2 cellular contexts compared by ENCODE assay signal in the genomic region with DNA sequence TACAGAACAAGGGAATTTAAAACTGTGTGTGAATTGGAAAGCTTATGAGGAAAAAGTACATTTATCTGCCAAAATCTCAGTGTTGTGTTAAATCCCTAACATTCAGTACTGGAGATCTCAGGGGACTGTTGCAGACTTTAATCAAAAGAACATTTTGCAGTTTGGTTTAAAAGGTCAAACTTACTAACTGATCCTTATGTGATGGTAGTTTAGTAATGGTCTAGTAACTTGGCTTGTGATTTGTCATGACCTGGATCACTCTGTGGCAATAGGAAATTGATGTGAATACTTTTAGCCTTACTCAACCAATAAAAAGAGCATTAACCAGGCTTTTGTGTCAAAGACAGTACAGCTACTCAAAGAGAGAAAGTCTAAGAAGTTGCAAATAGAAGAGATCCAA.
TF ChIP-seq lines count a peak whose summit lies in the region.

No MANE protein-coding gene starts in this region.

TF ChIP-seq in K562, 482 proteins besides CTCF, POLR2A, EP300 and RAD21 (continued from another document):
- TF ChIP-seq, protein P1, sequence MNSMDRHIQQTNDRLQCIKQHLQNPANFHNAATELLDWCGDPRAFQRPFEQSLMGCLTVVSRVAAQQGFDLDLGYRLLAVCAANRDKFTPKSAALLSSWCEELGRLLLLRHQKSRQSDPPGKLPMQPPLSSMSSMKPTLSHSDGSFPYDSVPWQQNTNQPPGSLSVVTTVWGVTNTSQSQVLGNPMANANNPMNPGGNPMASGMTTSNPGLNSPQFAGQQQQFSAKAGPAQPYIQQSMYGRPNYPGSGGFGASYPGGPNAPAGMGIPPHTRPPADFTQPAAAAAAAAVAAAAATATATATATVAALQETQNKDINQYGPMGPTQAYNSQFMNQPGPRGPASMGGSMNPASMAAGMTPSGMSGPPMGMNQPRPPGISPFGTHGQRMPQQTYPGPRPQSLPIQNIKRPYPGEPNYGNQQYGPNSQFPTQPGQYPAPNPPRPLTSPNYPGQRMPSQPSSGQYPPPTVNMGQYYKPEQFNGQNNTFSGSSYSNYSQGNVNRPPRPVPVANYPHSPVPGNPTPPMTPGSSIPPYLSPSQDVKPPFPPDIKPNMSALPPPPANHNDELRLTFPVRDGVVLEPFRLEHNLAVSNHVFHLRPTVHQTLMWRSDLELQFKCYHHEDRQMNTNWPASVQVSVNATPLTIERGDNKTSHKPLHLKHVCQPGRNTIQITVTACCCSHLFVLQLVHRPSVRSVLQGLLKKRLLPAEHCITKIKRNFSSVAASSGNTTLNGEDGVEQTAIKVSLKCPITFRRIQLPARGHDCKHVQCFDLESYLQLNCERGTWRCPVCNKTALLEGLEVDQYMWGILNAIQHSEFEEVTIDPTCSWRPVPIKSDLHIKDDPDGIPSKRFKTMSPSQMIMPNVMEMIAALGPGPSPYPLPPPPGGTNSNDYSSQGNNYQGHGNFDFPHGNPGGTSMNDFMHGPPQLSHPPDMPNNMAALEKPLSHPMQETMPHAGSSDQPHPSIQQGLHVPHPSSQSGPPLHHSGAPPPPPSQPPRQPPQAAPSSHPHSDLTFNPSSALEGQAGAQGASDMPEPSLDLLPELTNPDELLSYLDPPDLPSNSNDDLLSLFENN (IDR thresholded peaks at IDR 0.05; ENCODE audit: low read depth in 2 of 2, low read length in 2 of 2), result no peak
- TF ChIP-seq CAMTA2 (CRISPR knock-in tag; conservative IDR thresholded peaks at IDR 0.05) (no peak), ZNF584 (CRISPR knock-in tag; IDR thresholded peaks at IDR 0.05; ENCODE audit: low read depth) (no peak), ZNF408 (CRISPR knock-in tag; IDR thresholded peaks at IDR 0.05; ENCODE audit: low read depth) (no peak)
- TF ChIP-seq, protein P2, sequence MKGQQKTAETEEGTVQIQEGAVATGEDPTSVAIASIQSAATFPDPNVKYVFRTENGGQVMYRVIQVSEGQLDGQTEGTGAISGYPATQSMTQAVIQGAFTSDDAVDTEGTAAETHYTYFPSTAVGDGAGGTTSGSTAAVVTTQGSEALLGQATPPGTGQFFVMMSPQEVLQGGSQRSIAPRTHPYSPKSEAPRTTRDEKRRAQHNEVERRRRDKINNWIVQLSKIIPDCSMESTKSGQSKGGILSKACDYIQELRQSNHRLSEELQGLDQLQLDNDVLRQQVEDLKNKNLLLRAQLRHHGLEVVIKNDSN (CRISPR knock-in tag; IDR thresholded peaks at IDR 0.05), result no peak

TF ChIP-seq in GM23338, 12 proteins besides CTCF, POLR2A, EP300 and RAD21 (continued from another document):
- TF ChIP-seq, protein P3, sequence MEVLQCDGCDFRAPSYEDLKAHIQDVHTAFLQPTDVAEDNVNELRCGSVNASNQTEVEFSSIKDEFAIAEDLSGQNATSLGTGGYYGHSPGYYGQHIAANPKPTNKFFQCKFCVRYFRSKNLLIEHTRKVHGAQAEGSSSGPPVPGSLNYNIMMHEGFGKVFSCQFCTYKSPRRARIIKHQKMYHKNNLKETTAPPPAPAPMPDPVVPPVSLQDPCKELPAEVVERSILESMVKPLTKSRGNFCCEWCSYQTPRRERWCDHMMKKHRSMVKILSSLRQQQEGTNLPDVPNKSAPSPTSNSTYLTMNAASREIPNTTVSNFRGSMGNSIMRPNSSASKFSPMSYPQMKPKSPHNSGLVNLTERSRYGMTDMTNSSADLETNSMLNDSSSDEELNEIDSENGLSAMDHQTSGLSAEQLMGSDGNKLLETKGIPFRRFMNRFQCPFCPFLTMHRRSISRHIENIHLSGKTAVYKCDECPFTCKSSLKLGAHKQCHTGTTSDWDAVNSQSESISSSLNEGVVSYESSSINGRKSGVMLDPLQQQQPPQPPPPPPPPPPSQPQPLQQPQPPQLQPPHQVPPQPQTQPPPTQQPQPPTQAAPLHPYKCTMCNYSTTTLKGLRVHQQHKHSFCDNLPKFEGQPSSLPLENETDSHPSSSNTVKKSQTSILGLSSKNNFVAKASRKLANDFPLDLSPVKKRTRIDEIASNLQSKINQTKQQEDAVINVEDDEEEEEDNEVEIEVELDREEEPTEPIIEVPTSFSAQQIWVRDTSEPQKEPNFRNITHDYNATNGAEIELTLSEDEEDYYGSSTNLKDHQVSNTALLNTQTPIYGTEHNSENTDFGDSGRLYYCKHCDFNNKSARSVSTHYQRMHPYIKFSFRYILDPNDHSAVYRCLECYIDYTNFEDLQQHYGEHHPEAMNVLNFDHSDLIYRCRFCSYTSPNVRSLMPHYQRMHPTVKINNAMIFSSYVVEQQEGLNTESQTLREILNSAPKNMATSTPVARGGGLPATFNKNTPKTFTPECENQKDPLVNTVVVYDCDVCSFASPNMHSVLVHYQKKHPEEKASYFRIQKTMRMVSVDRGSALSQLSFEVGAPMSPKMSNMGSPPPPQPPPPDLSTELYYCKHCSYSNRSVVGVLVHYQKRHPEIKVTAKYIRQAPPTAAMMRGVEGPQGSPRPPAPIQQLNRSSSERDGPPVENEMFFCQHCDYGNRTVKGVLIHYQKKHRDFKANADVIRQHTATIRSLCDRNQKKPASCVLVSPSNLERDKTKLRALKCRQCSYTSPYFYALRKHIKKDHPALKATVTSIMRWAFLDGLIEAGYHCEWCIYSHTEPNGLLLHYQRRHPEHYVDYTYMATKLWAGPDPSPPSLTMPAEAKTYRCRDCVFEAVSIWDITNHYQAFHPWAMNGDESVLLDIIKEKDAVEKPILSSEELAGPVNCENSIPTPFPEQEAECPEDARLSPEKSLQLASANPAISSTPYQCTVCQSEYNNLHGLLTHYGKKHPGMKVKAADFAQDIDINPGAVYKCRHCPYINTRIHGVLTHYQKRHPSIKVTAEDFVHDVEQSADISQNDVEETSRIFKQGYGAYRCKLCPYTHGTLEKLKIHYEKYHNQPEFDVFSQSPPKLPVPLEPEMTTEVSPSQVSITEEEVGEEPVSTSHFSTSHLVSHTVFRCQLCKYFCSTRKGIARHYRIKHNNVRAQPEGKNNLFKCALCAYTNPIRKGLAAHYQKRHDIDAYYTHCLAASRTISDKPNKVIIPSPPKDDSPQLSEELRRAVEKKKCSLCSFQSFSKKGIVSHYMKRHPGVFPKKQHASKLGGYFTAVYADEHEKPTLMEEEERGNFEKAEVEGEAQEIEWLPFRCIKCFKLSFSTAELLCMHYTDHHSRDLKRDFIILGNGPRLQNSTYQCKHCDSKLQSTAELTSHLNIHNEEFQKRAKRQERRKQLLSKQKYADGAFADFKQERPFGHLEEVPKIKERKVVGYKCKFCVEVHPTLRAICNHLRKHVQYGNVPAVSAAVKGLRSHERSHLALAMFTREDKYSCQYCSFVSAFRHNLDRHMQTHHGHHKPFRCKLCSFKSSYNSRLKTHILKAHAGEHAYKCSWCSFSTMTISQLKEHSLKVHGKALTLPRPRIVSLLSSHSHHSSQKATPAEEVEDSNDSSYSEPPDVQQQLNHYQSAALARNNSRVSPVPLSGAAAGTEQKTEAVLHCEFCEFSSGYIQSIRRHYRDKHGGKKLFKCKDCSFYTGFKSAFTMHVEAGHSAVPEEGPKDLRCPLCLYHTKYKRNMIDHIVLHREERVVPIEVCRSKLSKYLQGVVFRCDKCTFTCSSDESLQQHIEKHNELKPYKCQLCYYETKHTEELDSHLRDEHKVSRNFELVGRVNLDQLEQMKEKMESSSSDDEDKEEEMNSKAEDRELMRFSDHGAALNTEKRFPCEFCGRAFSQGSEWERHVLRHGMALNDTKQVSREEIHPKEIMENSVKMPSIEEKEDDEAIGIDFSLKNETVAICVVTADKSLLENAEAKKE (CRISPR knock-in tag; IDR thresholded peaks at IDR 0.05), result no peak
- TF ChIP-seq EZH2 (IDR thresholded peaks at IDR 0.05; ENCODE audit: low read depth, unreplicated experiment) (no peak), CREB1 (CRISPR knock-in tag; IDR thresholded peaks at IDR 0.05; ENCODE audit: low read depth) (no peak), EZH2phosphoT487 (IDR thresholded peaks at IDR 0.05; ENCODE audit: unreplicated experiment) (no peak), NANOG (IDR thresholded peaks at IDR 0.05; ENCODE audit: borderline replicate concordance) (no peak), STAT1 (IDR thresholded peaks at IDR 0.05; ENCODE audit: unreplicated experiment) (no peak)
- TF ChIP-seq, protein P4, sequence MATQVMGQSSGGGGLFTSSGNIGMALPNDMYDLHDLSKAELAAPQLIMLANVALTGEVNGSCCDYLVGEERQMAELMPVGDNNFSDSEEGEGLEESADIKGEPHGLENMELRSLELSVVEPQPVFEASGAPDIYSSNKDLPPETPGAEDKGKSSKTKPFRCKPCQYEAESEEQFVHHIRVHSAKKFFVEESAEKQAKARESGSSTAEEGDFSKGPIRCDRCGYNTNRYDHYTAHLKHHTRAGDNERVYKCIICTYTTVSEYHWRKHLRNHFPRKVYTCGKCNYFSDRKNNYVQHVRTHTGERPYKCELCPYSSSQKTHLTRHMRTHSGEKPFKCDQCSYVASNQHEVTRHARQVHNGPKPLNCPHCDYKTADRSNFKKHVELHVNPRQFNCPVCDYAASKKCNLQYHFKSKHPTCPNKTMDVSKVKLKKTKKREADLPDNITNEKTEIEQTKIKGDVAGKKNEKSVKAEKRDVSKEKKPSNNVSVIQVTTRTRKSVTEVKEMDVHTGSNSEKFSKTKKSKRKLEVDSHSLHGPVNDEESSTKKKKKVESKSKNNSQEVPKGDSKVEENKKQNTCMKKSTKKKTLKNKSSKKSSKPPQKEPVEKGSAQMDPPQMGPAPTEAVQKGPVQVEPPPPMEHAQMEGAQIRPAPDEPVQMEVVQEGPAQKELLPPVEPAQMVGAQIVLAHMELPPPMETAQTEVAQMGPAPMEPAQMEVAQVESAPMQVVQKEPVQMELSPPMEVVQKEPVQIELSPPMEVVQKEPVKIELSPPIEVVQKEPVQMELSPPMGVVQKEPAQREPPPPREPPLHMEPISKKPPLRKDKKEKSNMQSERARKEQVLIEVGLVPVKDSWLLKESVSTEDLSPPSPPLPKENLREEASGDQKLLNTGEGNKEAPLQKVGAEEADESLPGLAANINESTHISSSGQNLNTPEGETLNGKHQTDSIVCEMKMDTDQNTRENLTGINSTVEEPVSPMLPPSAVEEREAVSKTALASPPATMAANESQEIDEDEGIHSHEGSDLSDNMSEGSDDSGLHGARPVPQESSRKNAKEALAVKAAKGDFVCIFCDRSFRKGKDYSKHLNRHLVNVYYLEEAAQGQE (IDR thresholded peaks at IDR 0.05; ENCODE audit: unreplicated experiment), result no peak
- TF ChIP-seq, protein P5, sequence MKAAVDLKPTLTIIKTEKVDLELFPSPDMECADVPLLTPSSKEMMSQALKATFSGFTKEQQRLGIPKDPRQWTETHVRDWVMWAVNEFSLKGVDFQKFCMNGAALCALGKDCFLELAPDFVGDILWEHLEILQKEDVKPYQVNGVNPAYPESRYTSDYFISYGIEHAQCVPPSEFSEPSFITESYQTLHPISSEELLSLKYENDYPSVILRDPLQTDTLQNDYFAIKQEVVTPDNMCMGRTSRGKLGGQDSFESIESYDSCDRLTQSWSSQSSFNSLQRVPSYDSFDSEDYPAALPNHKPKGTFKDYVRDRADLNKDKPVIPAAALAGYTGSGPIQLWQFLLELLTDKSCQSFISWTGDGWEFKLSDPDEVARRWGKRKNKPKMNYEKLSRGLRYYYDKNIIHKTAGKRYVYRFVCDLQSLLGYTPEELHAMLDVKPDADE (IDR thresholded peaks at IDR 0.05), result no peak
